ENCODE assay signal across 20 cellular contexts in the genomic region with DNA sequence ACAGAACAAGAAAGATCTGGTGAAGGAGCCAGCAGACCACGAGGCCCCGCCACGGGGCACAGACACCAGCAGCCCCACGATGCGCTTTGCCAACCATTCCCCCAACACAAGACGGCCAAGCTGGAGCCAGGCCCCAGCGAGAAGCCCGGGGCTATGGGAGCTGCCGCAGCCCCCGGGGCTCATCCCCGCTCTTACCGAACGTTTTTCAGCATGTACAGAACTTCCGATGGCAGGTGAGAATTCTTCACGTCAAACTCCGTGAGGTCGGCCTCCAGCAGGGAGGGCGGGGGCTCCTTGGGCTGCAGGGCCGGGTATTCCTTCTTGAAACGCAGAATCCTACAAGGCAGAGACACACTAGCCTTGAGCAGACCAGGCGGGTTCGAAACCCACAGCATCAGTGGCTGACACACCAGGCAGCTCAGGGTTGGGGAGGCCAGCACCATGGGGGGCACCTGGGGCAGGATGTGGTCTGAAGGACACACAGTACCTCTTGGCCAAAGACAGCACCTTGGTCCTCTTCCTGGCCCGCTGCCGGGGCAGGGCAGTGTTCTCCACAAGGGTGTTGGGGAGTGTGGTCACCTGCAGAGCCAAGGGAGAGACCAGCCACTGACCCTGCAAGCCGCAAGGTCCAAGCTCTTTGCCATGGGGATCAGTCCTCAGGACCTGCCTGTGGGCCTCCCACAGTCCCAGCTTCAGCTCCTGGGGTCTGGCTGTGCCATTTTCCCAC. TPM values are rescaled to one million over a fixed set of nuclear protein-coding genes. Genes with fewer than 3 reads are reported as not detected.
DNase-seq lines count a peak whose midpoint lies in the region; ATAC-seq and TF ChIP-seq lines count a peak whose summit lies in the region.
"Had no signal": no experiment of that assay in that cellular context is flagged by ENCODE, and none has a peak within 500 bp of the region (broad histone marks: within the 10 kb centered on the region; RNA-seq: fewer than 3 reads in every experiment).

No MANE protein-coding gene starts in this region.

- TF ChIP-seq CTCF in IMR-90 (conservative IDR thresholded peaks at IDR 0.05; ENCODE audit: low read depth, low read length) = no peak
- TF ChIP-seq CTCF in smooth muscle cell (IDR thresholded peaks at IDR 0.05; ENCODE audit: borderline replicate concordance, insufficient read depth, poor library complexity, severe bottlenecking) = no peak

- no peak for TF ChIP-seq RAD21 in IMR-90 (IDR thresholded peaks at IDR 0.05; ENCODE audit: low read length)

- H3K23ac ChIP-seq in IMR-90 (ENCODE audit: low read depth, low read length) (no peak overlapping the region), mesenchymal stem cell (ENCODE audit: low read length in 2 of 2) (peak overlapping the region in 1 of 2 experiments; percentile 5)

- peak overlapping the region; percentile 50 for H2AK9ac ChIP-seq in IMR-90 (replicated peaks; ENCODE audit: low read depth, low read length, poor library complexity)

- TF ChIP-seq POLR2A in IMR-90 (IDR thresholded peaks at IDR 0.05; ENCODE audit: low read depth, low read length) = no peak

- H3K27ac ChIP-seq in ACC112 (ENCODE audit: low read depth, low read length) (peak overlapping the region; percentile 88), IMR-90 (ENCODE audit: insufficient read depth, low read length) (no peak overlapping the region), mesenchymal stem cell (ENCODE audit: low read length, poor library complexity, severe bottlenecking) (no peak overlapping the region), smooth muscle cell (ENCODE audit: low read depth) (no peak overlapping the region)
- H3K27ac ChIP-seq: C4-2B, HL-60, SK-N-MC had no signal

- POLR2A ChIA-PET in IMR-90 (lab: Charles Lee; ENCODE audit: unreplicated experiment) = no interaction called here

- no peak overlapping the region for H3K56ac ChIP-seq in IMR-90 (ENCODE audit: extremely low read depth, insufficient read depth, low read length)

- no peak overlapping the region for H3K14ac ChIP-seq in IMR-90 (replicated peaks; ENCODE audit: low read depth, low read length)
- H3K14ac ChIP-seq in mesenchymal stem cell (ENCODE audit: low read length in 2 of 2) = peak overlapping the region in 1 of 2 experiments; percentile 67

- no peak overlapping the region for H4K8ac ChIP-seq in IMR-90 (ENCODE audit: low read depth in 2 of 2, low read length in 2 of 2)
- H4K8ac ChIP-seq in mesenchymal stem cell (ENCODE audit: low read length) = no peak overlapping the region

- DNase-seq in IMR-90 (no peak), mesenchymal stem cell (no peak), smooth muscle cell (lab: John Stamatoyannopoulos, UW; ENCODE audit: unreplicated experiment) (no peak), occipital lobe (lab: John Stamatoyannopoulos, UW) (no peak), glomerular visceral epithelial cell (ENCODE audit: extremely low spot score) (no peak)
- no peak for DNase-seq in activated effector memory CD4-positive, alpha-beta T cell treated with Interleukin-2 at 50 U/mL for 16 hours
- DNase-seq: Karpas-422, MM.1S, NCI-H1092 treated with DMSO at 0.1 percent for 48 hours, NCI-H2081 treated with DMSO at 0.1 percent for 48 hours, NCI-H510A, NCI-H82, OCI-M1, SHP77 had no signal

- H3K79me1 ChIP-seq in IMR-90 (ENCODE audit: low read depth in 1 of 2, low read length in 2 of 2) = no peaks in the 10 kb centered on the region
- no peaks in the 10 kb centered on the region for H3K79me1 ChIP-seq in mesenchymal stem cell (replicated peaks; ENCODE audit: low read length, poor library complexity, severe bottlenecking)

- H4K20me1 ChIP-seq in IMR-90 (ENCODE audit: insufficient read depth, low read length) (no peaks in the 10 kb centered on the region), smooth muscle cell (ENCODE audit: low read depth) (no peaks in the 10 kb centered on the region)

- H3K9ac ChIP-seq in IMR-90 (ENCODE audit: low read depth, low read length) (no peak overlapping the region), mesenchymal stem cell (ENCODE audit: low read length) (peak overlapping the region; percentile 88), smooth muscle cell (ENCODE audit: low read depth) (no peak overlapping the region)

- H3K27me3 ChIP-seq in ACC112 (ENCODE audit: insufficient read depth, low read length) (no peaks in the 10 kb centered on the region), IMR-90 (ENCODE audit: control insufficient read depth, insufficient read depth, low read length) (no peaks in the 10 kb centered on the region), mesenchymal stem cell (ENCODE audit: control insufficient read depth in 1 of 2, insufficient read depth in 1 of 2, low read length in 2 of 2) (no peaks in the 10 kb centered on the region), smooth muscle cell (ENCODE audit: low read depth) (no peaks in the 10 kb centered on the region)

- H2BK15ac ChIP-seq in IMR-90 (ENCODE audit: low read depth, low read length) = no peak overlapping the region
- H2BK15ac ChIP-seq in mesenchymal stem cell (ENCODE audit: low read depth, poor library complexity, severe bottlenecking) = no peak overlapping the region

- no peak overlapping the region for H3K4ac ChIP-seq in IMR-90 (ENCODE audit: low read depth, low read length)
- no peak overlapping the region for H3K4ac ChIP-seq in mesenchymal stem cell (ENCODE audit: low read depth in 1 of 2, low read length in 2 of 2)

- no peak overlapping the region for H2BK20ac ChIP-seq in IMR-90 (ENCODE audit: low read depth, low read length)

- no peak overlapping the region for H2BK5ac ChIP-seq in IMR-90 (ENCODE audit: low read depth, low read length, poor library complexity, severe bottlenecking)
- H2BK5ac ChIP-seq in mesenchymal stem cell (ENCODE audit: low read depth, low read length, poor library complexity, severe bottlenecking) = no peak overlapping the region

- H3K18ac ChIP-seq in IMR-90 (ENCODE audit: low read depth, low read length) = no peak overlapping the region
- H3K18ac ChIP-seq in mesenchymal stem cell (ENCODE audit: low read depth in 1 of 2, low read length in 2 of 2) = no peak overlapping the region

- ATAC-seq in IMR-90 (ENCODE audit: low read depth) = no peak
- ATAC-seq in GM19467 (IDR thresholded peaks at IDR 0.05; ENCODE audit: unreplicated experiment) = no peak

- H3K9me3 ChIP-seq in IMR-90 (ENCODE audit: control insufficient read depth, insufficient read depth, low read length) = no peaks in the 10 kb centered on the region
- H3K9me3 ChIP-seq in mesenchymal stem cell (ENCODE audit: control insufficient read depth, low read length) = no peaks in the 10 kb centered on the region
- no peaks in the 10 kb centered on the region for H3K9me3 ChIP-seq in smooth muscle cell (replicated peaks; ENCODE audit: low read depth)
- H3K9me3 ChIP-seq: HAP-1 had no signal

- H2AK5ac ChIP-seq in IMR-90 (ENCODE audit: low read depth, low read length) (no peak overlapping the region), mesenchymal stem cell (ENCODE audit: low read length, severe bottlenecking) (no peak overlapping the region)

- no peaks in the 10 kb centered on the region for H3K36me3 ChIP-seq in ACC112 (ENCODE audit: insufficient read depth, low read length)
- no peaks in the 10 kb centered on the region for H3K36me3 ChIP-seq in IMR-90 (ENCODE audit: control insufficient read depth, insufficient read depth, low read length)
- peaks cover 0 to 33% of the 10 kb centered on the region in 2 experiments for H3K36me3 ChIP-seq in mesenchymal stem cell (ENCODE audit: control insufficient read depth in 1 of 2, insufficient read depth in 2 of 2, low read depth in 1 of 2, low read length in 2 of 2)
- H3K36me3 ChIP-seq in smooth muscle cell (ENCODE audit: low read depth) = no peaks in the 10 kb centered on the region
- H3K36me3 ChIP-seq: HAP-1 had no signal

- no peak overlapping the region for H4K5ac ChIP-seq in IMR-90 (ENCODE audit: low read depth, low read length)

- H3K9me1 ChIP-seq in IMR-90 (ENCODE audit: insufficient read depth, low read length) = no peaks in the 10 kb centered on the region

- no peaks in the 10 kb centered on the region for H3F3A ChIP-seq in smooth muscle cell (ENCODE audit: low read depth)

- in situ Hi-C loops in IMR-90 (cut with MboI; ENCODE audit: low sequenced_read_pairs) = no loop called here

- WGBS in IMR-90 (ENCODE audit: extremely low coverage in 2 of 2, insufficient read length in 1 of 2), 2 experiments = 93% methylated on average over 18 of the region's 25 CpGs; no CpG with 5 or more reads in 1 of the 2 experiments
- WGBS in mesenchymal stem cell = 94% methylated on average over 25 of the region's 25 CpGs
- 97% methylated on average over 23 of the region's 25 CpGs for WGBS in smooth muscle cell (ENCODE audit: low lambda C conversion rate)

- BruUV-seq in IMR-90 (replicated peaks; lab: Mats Ljungman, UMichigan) = no TSS peak

- H4K91ac ChIP-seq in IMR-90 (ENCODE audit: insufficient read depth, low read depth, low read length) (no peak overlapping the region), mesenchymal stem cell (ENCODE audit: low read length) (no peak overlapping the region)

- no peak overlapping the region for H2BK12ac ChIP-seq in mesenchymal stem cell (ENCODE audit: low read length in 2 of 2)

- H3K4me3 ChIP-seq in ACC112 (ENCODE audit: low read depth, low read length) = no peak overlapping the region
- H3K4me3 ChIP-seq in IMR-90 (ENCODE audit: insufficient read depth, low read depth, low read length) = no peak overlapping the region
- peak overlapping the region in 1 of 2 experiments; percentile 60 for H3K4me3 ChIP-seq in mesenchymal stem cell (ENCODE audit: insufficient read depth in 1 of 2, low read depth in 1 of 2, low read length in 2 of 2)
- no peak overlapping the region for H3K4me3 ChIP-seq in smooth muscle cell
- H3K4me3 ChIP-seq: HAP-1, SK-N-MC had no signal

- H3K4me2 ChIP-seq in IMR-90 (ENCODE audit: low read depth, low read length) = no peak overlapping the region
- no peak overlapping the region for H3K4me2 ChIP-seq in mesenchymal stem cell (ENCODE audit: low read length, poor library complexity, severe bottlenecking)
- H3K4me2 ChIP-seq in smooth muscle cell = peak overlapping the region; percentile 45

- H3K79me2 ChIP-seq in ACC112 (ENCODE audit: control insufficient read depth, insufficient read depth, low read length, unreplicated experiment) (no peaks in the 10 kb centered on the region), smooth muscle cell (ENCODE audit: low read depth) (no peaks in the 10 kb centered on the region)

- no peak overlapping the region for H2AFZ ChIP-seq in ACC112 (ENCODE audit: low read length, unreplicated experiment)
- H2AFZ ChIP-seq in IMR-90 (replicated peaks; ENCODE audit: low read length, poor library complexity) = peak overlapping the region; percentile 11
- no peak overlapping the region for H2AFZ ChIP-seq in mesenchymal stem cell (ENCODE audit: low read depth, low read length)
- no peak overlapping the region for H2AFZ ChIP-seq in smooth muscle cell (ENCODE audit: low read depth)

- intact Hi-C loops in IMR-90 (cut with micrococcal nuclease) = no loop called here

- H3K4me1 ChIP-seq in ACC112 (ENCODE audit: control insufficient read depth, insufficient read depth, low read length, unreplicated experiment) (peaks cover 20% of the 10 kb centered on the region), IMR-90 (ENCODE audit: control insufficient read depth, insufficient read depth, low read length) (no peaks in the 10 kb centered on the region; the same call in 1 of the 2 replicates), mesenchymal stem cell (ENCODE audit: control insufficient read depth, insufficient read depth, low read depth, low read length) (no peaks in the 10 kb centered on the region), smooth muscle cell (ENCODE audit: low read depth) (peaks cover 3% of the 10 kb centered on the region)
- H3K4me1 ChIP-seq: HAP-1 had no signal

- no peak overlapping the region for H2BK120ac ChIP-seq in IMR-90 (ENCODE audit: low read depth, low read length)
- H2BK120ac ChIP-seq in mesenchymal stem cell (ENCODE audit: low read depth, low read length) = no peak overlapping the region

- CTCF ChIA-PET in IMR-90 (lab: Yijun Ruan, JAX) = no interaction called here

- dilution Hi-C loops in IMR-90 (cut with HindIII; ENCODE audit: low sequenced_read_pairs, unreplicated experiment) = no loop called here

RNA-seq across cellular contexts. Expression of a gene that starts 6.8 kb away (rescaled TPM):
- under 0.01 TPM in 2 replicates for total RNA-seq in IMR-90 (2012; rRNA removed)
- polyA plus RNA-seq in IMR-90 (2012; rRNA removed) = 0.70 and 0.89 TPM in 2 replicates
- polyA plus RNA-seq in IMR-90 (2012; cell fraction: cytosol; rRNA removed) = 0.24 and 0.37 TPM in 2 replicates
- polyA plus RNA-seq in IMR-90 (2012; cell fraction: nucleus; rRNA removed; ENCODE audit: low replicate concordance) = 7.6 and 9.3 TPM in 2 replicates
- polyA plus RNA-seq in mesenchymal stem cell (2013, experiment 1 of 2) = 1.1 TPM
- polyA plus RNA-seq in mesenchymal stem cell (2013, experiment 2 of 2) = 1.2 TPM
- total RNA-seq in smooth muscle cell = 0.67 TPM in 1 of 2 replicates, not detected in the other
- polyA plus RNA-seq in smooth muscle cell = 0.46 and 1.1 TPM in 2 replicates
- 0.94 TPM for total RNA-seq in occipital lobe

RNA-seq across cellular contexts. Expression of a gene that starts 8.3 kb away (rescaled TPM):
- total RNA-seq in IMR-90 (2012; rRNA removed) (15.6 and 23.6 TPM in 2 replicates), smooth muscle cell (33.5 and 42.9 TPM in 2 replicates), occipital lobe (20.0 TPM)
- polyA plus RNA-seq in IMR-90 (2012; rRNA removed) (38.9 and 58.9 TPM in 2 replicates), smooth muscle cell (83.2 and 85.7 TPM in 2 replicates)
- polyA plus RNA-seq in IMR-90 (2012; cell fraction: cytosol; rRNA removed) = 56.0 and 58.7 TPM in 2 replicates
- polyA plus RNA-seq in IMR-90 (2012; cell fraction: nucleus; rRNA removed; ENCODE audit: low replicate concordance) = 16.9 and 31.2 TPM in 2 replicates
- 57.4 TPM for polyA plus RNA-seq in mesenchymal stem cell (2013, experiment 1 of 2)
- polyA plus RNA-seq in mesenchymal stem cell (2013, experiment 2 of 2) = 58.2 TPM

RNA-seq across cellular contexts. Expression of a gene that starts 35.3 kb away (rescaled TPM):
- total RNA-seq in IMR-90 (2012; rRNA removed) = 12.2 and 12.5 TPM in 2 replicates
- 33.0 and 33.7 TPM in 2 replicates for polyA plus RNA-seq in IMR-90 (2012; rRNA removed)
- polyA plus RNA-seq in IMR-90 (2012; cell fraction: cytosol; rRNA removed) = 20.7 and 23.8 TPM in 2 replicates
- polyA plus RNA-seq in IMR-90 (2012; cell fraction: nucleus; rRNA removed; ENCODE audit: low replicate concordance) = 144 and 149 TPM in 2 replicates
- 14.4 TPM for polyA plus RNA-seq in mesenchymal stem cell (2013, experiment 1 of 2)
- 14.8 TPM for polyA plus RNA-seq in mesenchymal stem cell (2013, experiment 2 of 2)
- total RNA-seq in smooth muscle cell = 14.1 and 18.2 TPM in 2 replicates
- 21.8 and 29.0 TPM in 2 replicates for polyA plus RNA-seq in smooth muscle cell
- total RNA-seq in occipital lobe = 26.5 TPM

RNA-seq across cellular contexts. Expression of a gene that starts 46.9 kb away (rescaled TPM):
- total RNA-seq in IMR-90 (2012; rRNA removed) (14.3 and 16.4 TPM in 2 replicates), smooth muscle cell (13.5 and 16.6 TPM in 2 replicates), occipital lobe (17.9 TPM)
- polyA plus RNA-seq in IMR-90 (2012; rRNA removed) (21.4 and 23.1 TPM in 2 replicates), smooth muscle cell (37.8 and 41.8 TPM in 2 replicates)
- polyA plus RNA-seq in IMR-90 (2012; cell fraction: cytosol; rRNA removed) = 24.4 and 24.7 TPM in 2 replicates
- polyA plus RNA-seq in IMR-90 (2012; cell fraction: nucleus; rRNA removed; ENCODE audit: low replicate concordance) = 41.1 and 61.6 TPM in 2 replicates
- 13.6 TPM for polyA plus RNA-seq in mesenchymal stem cell (2013, experiment 1 of 2)
- polyA plus RNA-seq in mesenchymal stem cell (2013, experiment 2 of 2) = 13.2 TPM
